Comparison of ENCODE assay signal across 25 cellular contexts in genomic region chr2:195124391-195125079, GRCh38.
"Had no signal": no experiment of that assay in that cellular context is flagged by ENCODE, and none has a peak within 500 bp of the region (broad histone marks: within the 10 kb centered on the region; RNA-seq: fewer than 3 reads in every experiment).

No MANE protein-coding gene starts in this region.

- H3K4me3 ChIP-seq: colonic mucosa, neural progenitor cell, psoas muscle, skin epidermis, stomach, thoracic aorta, transverse colon had no signal

- H2AFZ ChIP-seq: neural progenitor cell, parathyroid adenoma had no signal

- H3K36me3 Mint-ChIP-seq: immature natural killer cell; naive thymus-derived CD8-positive, alpha-beta T cell; neural progenitor cell had no signal

- H3K4me1 Mint-ChIP-seq: endodermal cell, immature natural killer cell, neural progenitor cell had no signal

- H3K27ac Mint-ChIP-seq: endodermal cell; immature natural killer cell; naive thymus-derived CD8-positive, alpha-beta T cell; neural progenitor cell had no signal

- H3K9ac ChIP-seq: neural progenitor cell, parathyroid adenoma had no signal

- H3K27ac ChIP-seq: colonic mucosa, foreskin keratinocyte, neural progenitor cell, parathyroid adenoma, psoas muscle, skin epidermis, stomach, thoracic aorta, transverse colon had no signal

- H3K36me3 ChIP-seq: colonic mucosa, neural progenitor cell, stomach, thoracic aorta, transverse colon had no signal

- H3K9me3 ChIP-seq: colonic mucosa, psoas muscle, stomach, thoracic aorta, transverse colon had no signal

- DNase-seq: caudate nucleus; colonic mucosa; dermis blood vessel endothelial cell; effector CD4-positive, alpha-beta T cell; endodermal cell; erythroblast; foreskin keratinocyte; immature natural killer cell; left colon; left ventricle myocardium superior; mammary epithelial cell; naive thymus-derived CD8-positive, alpha-beta T cell; occipital lobe; psoas muscle; retina; stimulated activated CD4-positive, alpha-beta T cell treated with anti-CD3 and anti-CD28 coated beads, Interleukin-2, amount 100 ng/mL, for 48 hours; stomach; substantia nigra; transverse colon had no signal

- H3K4me3 Mint-ChIP-seq: endodermal cell; immature natural killer cell; naive thymus-derived CD8-positive, alpha-beta T cell; neural progenitor cell had no signal

- H3K79me2 ChIP-seq: parathyroid adenoma had no signal

- ATAC-seq: foreskin keratinocyte; left colon; left ventricle myocardium superior; naive thymus-derived CD8-positive, alpha-beta T cell; psoas muscle had no signal

- H3K4me1 ChIP-seq: colonic mucosa, foreskin keratinocyte, neural progenitor cell, parathyroid adenoma, psoas muscle, stomach, transverse colon had no signal

- H3K27me3 Mint-ChIP-seq: naive thymus-derived CD8-positive, alpha-beta T cell had no signal

- FAIRE-seq: endothelial cell of umbilical vein, keratinocyte had no signal

- H3K27me3 ChIP-seq: colonic mucosa, foreskin keratinocyte, neural progenitor cell, stomach, transverse colon had no signal

- H3K4me2 ChIP-seq: neural progenitor cell had no signal

- H3K9me3 Mint-ChIP-seq: endodermal cell; immature natural killer cell; naive thymus-derived CD8-positive, alpha-beta T cell; neural progenitor cell had no signal
